8 cellular contexts compared by ENCODE assay signal in genomic region chr11:35029979-35030378, GRCh38.
DNase-seq lines count a peak whose midpoint lies in the region; ATAC-seq, FAIRE-seq and TF ChIP-seq lines count a peak whose summit lies in the region.

No MANE protein-coding gene starts in this region.

- ATAC-seq in GM21515 (IDR thresholded peaks at IDR 0.05; ENCODE audit: unreplicated experiment): peak; percentile 79

- H3K36me3 ChIP-seq in astrocyte (ENCODE audit: insufficient read depth, low read length): no peaks in the 10 kb centered on the region
- H3K36me3 ChIP-seq in HAP-1 (replicated peaks): no peaks in the 10 kb centered on the region

- H3K27me3 Mint-ChIP-seq in astrocyte (ENCODE audit: low read depth, unreplicated experiment): no peaks in the 10 kb centered on the region

- H3K4me1 ChIP-seq in astrocyte (ENCODE audit: insufficient read depth, low read length): peaks cover 19% of the 10 kb centered on the region
- H3K4me1 ChIP-seq in HAP-1: no peaks in the 10 kb centered on the region

- FAIRE-seq in astrocyte (lab: Jason Lieb, UNC): no peak

- no peak overlapping the region for H3K4me3 Mint-ChIP-seq in astrocyte (ENCODE audit: unreplicated experiment)

- no peak overlapping the region for H2AFZ ChIP-seq in astrocyte (ENCODE audit: low read depth, low read length)

- H3K9me3 ChIP-seq in astrocyte (ENCODE audit: insufficient read depth, low read depth, low read length) (no peaks in the 10 kb centered on the region), HAP-1 (no peaks in the 10 kb centered on the region)

- H3K79me2 ChIP-seq in astrocyte (ENCODE audit: insufficient read depth, low read length): no peaks in the 10 kb centered on the region

- peak overlapping the region; percentile 67 for H3K9ac ChIP-seq in astrocyte (ENCODE audit: low read length)

- peak; percentile 51 for DNase-seq in GM04503 (ENCODE audit: low read depth)
- peak; percentile 16 to 43 for DNase-seq in Kasumi-1 (lab: John Stamatoyannopoulos, UW)
- peak; percentile 91 for DNase-seq in astrocyte (ENCODE audit: low read depth)
- DNase-seq in HAP-1 (ENCODE audit: low spot score in 2 of 2): no peak
- DNase-seq in NCI-H1105 (lab: John Stamatoyannopoulos, UW): no peak
- no peak for DNase-seq in central memory CD4-positive, alpha-beta T cell

- H3K4me2 ChIP-seq in astrocyte (ENCODE audit: low read length): peak overlapping the region; percentile 67

- H3K4me1 Mint-ChIP-seq in astrocyte (ENCODE audit: low read depth, unreplicated experiment): peaks cover 20% of the 10 kb centered on the region

- TF ChIP-seq CTCF in astrocyte (IDR thresholded peaks at IDR 0.05; ENCODE audit: insufficient read depth, low read depth, low read length): no peak

- H3K36me3 Mint-ChIP-seq in astrocyte (ENCODE audit: low read depth, unreplicated experiment): no peaks in the 10 kb centered on the region

- H3K9me3 Mint-ChIP-seq in astrocyte (ENCODE audit: unreplicated experiment): peaks cover 5% of the 10 kb centered on the region

- peak overlapping the region; percentile 81 for H3K27ac ChIP-seq in astrocyte (ENCODE audit: low read depth, low read length)
- H3K27ac ChIP-seq in skin epidermis: peak overlapping the region in 17 of 21 experiments; percentile 23 to 90 (median 78)

- H3K27ac Mint-ChIP-seq in astrocyte (ENCODE audit: unreplicated experiment): no peak overlapping the region

- no peaks in the 10 kb centered on the region for H4K20me1 ChIP-seq in astrocyte (ENCODE audit: insufficient read depth, low read length)

- in situ Hi-C loops in HAP-1 (cut with MboI; ENCODE audit: low sequenced_read_pairs): no loop called here

- no peak overlapping the region for H3K4me3 ChIP-seq in astrocyte (ENCODE audit: insufficient read depth, low read depth, low read length)
- no peak overlapping the region for H3K4me3 ChIP-seq in skin epidermis
- no peak overlapping the region for H3K4me3 ChIP-seq in HAP-1

- no peaks in the 10 kb centered on the region for H3K27me3 ChIP-seq in astrocyte (ENCODE audit: insufficient read depth, low read length)
- no peaks in the 10 kb centered on the region for H3K27me3 ChIP-seq in HAP-1 (ENCODE audit: low read depth)

Comparison
In these comparisons a context has a peak if more than half of its experiments do, and no peak if none do; other contexts are left out.
1. DNase-seq: peak in GM04503 (single experiment), Kasumi-1 (2 of 2) and astrocyte (single experiment); none in HAP-1 (0 of 2), NCI-H1105 (single experiment) and central memory CD4-positive, alpha-beta T cell (single experiment).